In genomic region chr3:168156479-168156878, GRCh38 we compare ENCODE assay signal across 20 cellular contexts.
DNase-seq lines count a peak whose midpoint lies in the region; ATAC-seq lines count a peak whose summit lies in the region.
"Had no signal": no experiment of that assay in that cellular context is flagged by ENCODE, and none has a peak within 500 bp of the region (broad histone marks: within the 10 kb centered on the region; RNA-seq: fewer than 3 reads in every experiment).

No MANE protein-coding gene starts in this region.

- H3K9me3 Mint-ChIP-seq in dendritic cell treated with granulocyte-macrophage colony-stimulating factor and Interleukin-4, amounts not matched to agents 40 ng/mL and 50 ng/mL, for 4 days = peaks cover 25% of the 10 kb centered on the region
- H3K9me3 Mint-ChIP-seq in activated naive CD8-positive, alpha-beta T cell treated with anti-CD3 and anti-CD28 coated beads for 36 hours = peaks cover 6% of the 10 kb centered on the region

- H3K36me3 Mint-ChIP-seq in dendritic cell treated with granulocyte-macrophage colony-stimulating factor and Interleukin-4, amounts not matched to agents 40 ng/mL and 50 ng/mL, for 4 days (ENCODE audit: low read depth) = peaks cover 4% of the 10 kb centered on the region
- H3K36me3 Mint-ChIP-seq in activated naive CD8-positive, alpha-beta T cell treated with anti-CD3 and anti-CD28 coated beads for 36 hours = no peaks in the 10 kb centered on the region
- H3K36me3 Mint-ChIP-seq: activated naive CD8-positive, alpha-beta T cell treated with anti-CD3 and anti-CD28 coated beads, Interleukin-2, amount 10 ng/mL, durations not matched to agents 7 days and 5 days; brain had no signal

- peak overlapping the region; percentile 23 for H3K27ac Mint-ChIP-seq in dendritic cell treated with granulocyte-macrophage colony-stimulating factor and Interleukin-4, amounts not matched to agents 40 ng/mL and 50 ng/mL, for 4 days
- no peak overlapping the region for H3K27ac Mint-ChIP-seq in activated naive CD8-positive, alpha-beta T cell treated with anti-CD3 and anti-CD28 coated beads for 36 hours
- H3K27ac Mint-ChIP-seq: activated naive CD8-positive, alpha-beta T cell treated with anti-CD3 and anti-CD28 coated beads, Interleukin-2, amount 10 ng/mL, durations not matched to agents 7 days and 5 days; activated T-helper 1 cell treated with anti-CD3 and anti-CD28 coated beads, Interleukin-12 subunit alpha, Interleukin-12 subunit beta, Interleukin-2, Interleukin-4 antibody, amounts not matched to agents 30 ng/mL and 10 ng/mL and 1 ng/mL, durations not matched to agents 14 hours and 24 hours and 36 hours; brain; stimulated activated naive CD8-positive, alpha-beta T cell treated with anti-CD3 and anti-CD28 coated beads, Interleukin-15, amount 100 ng/mL, for 72 hours; T-helper 2 cell treated with Interferon-gamma antibody and Interleukin-4, amounts not matched to agents 5 μg/mL and 100 μg/mL, for 36 hours had no signal

- ATAC-seq in GM18502 (IDR thresholded peaks at IDR 0.05; ENCODE audit: poor library complexity, unreplicated experiment) (peak; percentile 35), HG02938 (IDR thresholded peaks at IDR 0.05; ENCODE audit: unreplicated experiment) (no peak), HG03196 (IDR thresholded peaks at IDR 0.05; ENCODE audit: unreplicated experiment) (no peak)
- ATAC-seq: left lobe of liver; stimulated activated naive CD8-positive, alpha-beta T cell treated with anti-CD3 and anti-CD28 coated beads, Interleukin-15, amount 100 ng/mL, for 72 hours had no signal

- no peak overlapping the region for H3K4me3 Mint-ChIP-seq in dendritic cell treated with granulocyte-macrophage colony-stimulating factor and Interleukin-4, amounts not matched to agents 40 ng/mL and 50 ng/mL, for 4 days
- no peak overlapping the region for H3K4me3 Mint-ChIP-seq in activated naive CD8-positive, alpha-beta T cell treated with anti-CD3 and anti-CD28 coated beads for 36 hours
- H3K4me3 Mint-ChIP-seq: activated naive CD8-positive, alpha-beta T cell treated with anti-CD3 and anti-CD28 coated beads, Interleukin-2, amount 10 ng/mL, durations not matched to agents 7 days and 5 days; activated T-helper 1 cell treated with anti-CD3 and anti-CD28 coated beads, Interleukin-12 subunit alpha, Interleukin-12 subunit beta, Interleukin-2, Interleukin-4 antibody, amounts not matched to agents 30 ng/mL and 10 ng/mL and 1 ng/mL, durations not matched to agents 14 hours and 24 hours and 36 hours; brain; stimulated activated naive CD8-positive, alpha-beta T cell treated with anti-CD3 and anti-CD28 coated beads, Interleukin-15, amount 100 ng/mL, for 72 hours; T-helper 2 cell treated with Interferon-gamma antibody and Interleukin-4, amounts not matched to agents 5 μg/mL and 100 μg/mL, for 36 hours had no signal

- peaks cover 2% of the 10 kb centered on the region for H3K27me3 Mint-ChIP-seq in dendritic cell treated with granulocyte-macrophage colony-stimulating factor and Interleukin-4, amounts not matched to agents 40 ng/mL and 50 ng/mL, for 4 days
- peaks cover 11% of the 10 kb centered on the region for H3K27me3 Mint-ChIP-seq in activated naive CD8-positive, alpha-beta T cell treated with anti-CD3 and anti-CD28 coated beads for 36 hours

- intact Hi-C loops in dendritic cell treated with granulocyte-macrophage colony-stimulating factor and Interleukin-4, amounts not matched to agents 40 ng/mL and 50 ng/mL, for 4 days (cut with micrococcal nuclease) = no loop called here

- DNase-seq in AML-193 (lab: John Stamatoyannopoulos, UW) (peak; percentile 94), NOMO-1 treated with dmso at 0.1 percent for 144 hours (lab: John Stamatoyannopoulos, UW; ENCODE audit: unreplicated experiment) (peak; percentile 90), NCI-H2081 (lab: John Stamatoyannopoulos, UW) (no peak)
- DNase-seq in activated naive CD8-positive, alpha-beta T cell treated with anti-CD3 and anti-CD28 coated beads for 36 hours = no peak
- DNase-seq: activated CD4-positive, alpha-beta T cell treated with anti-CD3 and anti-CD28 coated beads for 1 hour; activated naive CD8-positive, alpha-beta T cell treated with anti-CD3 and anti-CD28 coated beads, Interleukin-2, amount 10 ng/mL, durations not matched to agents 7 days and 5 days; cortex of kidney; NCI-H446; NK-92 treated with Interleukin-12 subunit alpha and Interleukin-12 subunit beta, amount 100 ng/mL, for 24 hours; SJCRH30; stimulated activated CD4-positive, alpha-beta T cell treated with anti-CD3 and anti-CD28 coated beads, Interleukin-1b, Interleukin-23, amount 100 ng/mL, for 48 hours; stimulated activated naive CD8-positive, alpha-beta T cell treated with anti-CD3 and anti-CD28 coated beads, Interleukin-15, amount 100 ng/mL, for 72 hours had no signal

- H3K4me1 Mint-ChIP-seq in dendritic cell treated with granulocyte-macrophage colony-stimulating factor and Interleukin-4, amounts not matched to agents 40 ng/mL and 50 ng/mL, for 4 days (ENCODE audit: low read depth) = peaks cover 33% of the 10 kb centered on the region
- H3K4me1 Mint-ChIP-seq in activated naive CD8-positive, alpha-beta T cell treated with anti-CD3 and anti-CD28 coated beads for 36 hours = no peaks in the 10 kb centered on the region
- H3K4me1 Mint-ChIP-seq: activated naive CD8-positive, alpha-beta T cell treated with anti-CD3 and anti-CD28 coated beads, Interleukin-2, amount 10 ng/mL, durations not matched to agents 7 days and 5 days; brain; stimulated activated naive CD8-positive, alpha-beta T cell treated with anti-CD3 and anti-CD28 coated beads, Interleukin-15, amount 100 ng/mL, for 72 hours had no signal

Comparison
In these comparisons a context has a peak if more than half of its experiments do, and no peak if none do; other contexts are left out.
1. DNase-seq: peak in AML-193 (2 of 2) and NOMO-1 treated with dmso at 0.1 percent for 144 hours (single experiment); none in activated naive CD8-positive, alpha-beta T cell treated with anti-CD3 and anti-CD28 coated beads for 36 hours (single experiment) and NCI-H2081 (0 of 2).